Comparison of ENCODE assay signal across 13 cellular contexts in genomic region chr10:11330383-11331020, GRCh38.
DNase-seq lines count a peak whose midpoint lies in the region; ATAC-seq and TF ChIP-seq lines count a peak whose summit lies in the region.
"Had no signal": no experiment of that assay in that cellular context is flagged by ENCODE, and none has a peak within 500 bp of the region (broad histone marks: within the 10 kb centered on the region; RNA-seq: fewer than 3 reads in every experiment).

No MANE protein-coding gene starts in this region.

- peaks cover 35 to 53% (median 47%) of the 10 kb centered on the region in 4 donors for H3K4me1 ChIP-seq in esophagus muscularis mucosa
- H3K4me1 ChIP-seq: parathyroid adenoma had no signal

- peak overlapping the region in 3 of 4 donors; percentile 5 to 30 (median 16) for H3K27ac ChIP-seq in esophagus muscularis mucosa (replicated peaks in 1 of 4)
- H3K27ac ChIP-seq: parathyroid adenoma, transverse colon had no signal

- DNase-seq in GM04504 (ENCODE audit: low read depth) (peak; percentile 13), WTC11 (ENCODE audit: low spot score) (no peak), esophagus muscularis mucosa (ENCODE audit: extremely low spot score) (no peak), pons (ENCODE audit: low spot score) (peak; percentile 75), NCI-H748 treated with DMSO at 0.1 percent for 48 hours (lab: John Stamatoyannopoulos, UW) (no peak), NCI-H345 (lab: John Stamatoyannopoulos, UW) (no peak)
- no peak for DNase-seq in activated CD4-positive, alpha-beta T cell treated with anti-CD3 and anti-CD28 coated beads for 48 hours
- DNase-seq: amygdala, EL, KBM-7, SHP77, transverse colon had no signal

- no peak for TF ChIP-seq EP300 in esophagus muscularis mucosa (IDR thresholded peaks at IDR 0.05)

- no peak for TF ChIP-seq POLR2A in esophagus muscularis mucosa (IDR thresholded peaks at IDR 0.05; ENCODE audit: low read depth)

- H3K36me3 Mint-ChIP-seq in WTC11 = no peaks in the 10 kb centered on the region

- peaks cover 11 to 60% (median 20%) of the 10 kb centered on the region in 4 donors for H3K36me3 ChIP-seq in esophagus muscularis mucosa

- no peak overlapping the region for H3K4me3 ChIP-seq in esophagus muscularis mucosa
- H3K4me3 ChIP-seq: transverse colon had no signal

- H3K4me3 Mint-ChIP-seq in WTC11 = peak overlapping the region; percentile 6

- H3K27ac Mint-ChIP-seq in WTC11 = peak overlapping the region; percentile 60

- WGBS in esophagus muscularis mucosa = 41% methylated on average over 8 of the region's 8 CpGs

- CTCF ChIA-PET in WTC11 (lab: Charles Lee) = no interaction called here

- TF ChIP-seq CTCF in WTC11 (IDR thresholded peaks at IDR 0.05) (no peak), esophagus muscularis mucosa (IDR thresholded peaks at IDR 0.05) (no peak)

- H3K27me3 ChIP-seq in esophagus muscularis mucosa = no peaks in the 10 kb centered on the region
- H3K27me3 ChIP-seq: transverse colon had no signal

- no peaks in the 10 kb centered on the region for H3K9me3 Mint-ChIP-seq in WTC11

- H3K9me3 ChIP-seq in esophagus muscularis mucosa = no peaks in the 10 kb centered on the region
- H3K9me3 ChIP-seq: transverse colon had no signal

- POLR2A ChIA-PET in WTC11 (lab: Charles Lee) = no interaction called here

- intact Hi-C loops in esophagus muscularis mucosa (cut with DNase I) = no loop called here

- no peaks in the 10 kb centered on the region for H3K27me3 Mint-ChIP-seq in WTC11 (ENCODE audit: low read depth)

- H3K4me1 Mint-ChIP-seq in WTC11 = peaks cover 45% of the 10 kb centered on the region

- no peak for ATAC-seq in WTC11

TF ChIP-seq in WTC11, 78 proteins besides CTCF, POLR2A, EP300 and RAD21:
- no peak for TF ChIP-seq OVOL2 (CRISPR knock-in tag; IDR thresholded peaks at IDR 0.05; ENCODE audit: borderline replicate concordance)
- TF ChIP-seq ERG (CRISPR knock-in tag; IDR thresholded peaks at IDR 0.05) = no peak
- no peak for TF ChIP-seq FOXJ3 (CRISPR knock-in tag; IDR thresholded peaks at IDR 0.05; ENCODE audit: borderline replicate concordance)

Comparison
In these comparisons a context has a peak if more than half of its experiments do, and no peak if none do; other contexts are left out.
1. DNase-seq: peak in GM04504 (single experiment) and pons (single experiment); none in WTC11 (single experiment), esophagus muscularis mucosa (single experiment), NCI-H748 treated with DMSO at 0.1 percent for 48 hours (single experiment), NCI-H345 (single experiment) and activated CD4-positive, alpha-beta T cell treated with anti-CD3 and anti-CD28 coated beads for 48 hours (single experiment).